ENCODE assay signal across 21 cellular contexts in genomic region chr1:16256478-16256877, GRCh38. TPM values are rescaled to one million over a fixed set of nuclear protein-coding genes. Genes with fewer than 3 reads are reported as not detected.
DNase-seq lines count a peak whose midpoint lies in the region; ATAC-seq and TF ChIP-seq lines count a peak whose summit lies in the region.
"Had no signal": no experiment of that assay in that cellular context is flagged by ENCODE, and none has a peak within 500 bp of the region (broad histone marks: within the 10 kb centered on the region; RNA-seq: fewer than 3 reads in every experiment).

No MANE protein-coding gene starts in this region.

- CTCF ChIA-PET in IMR-90 (lab: Yijun Ruan, JAX) = no interaction called here

- H2AK9ac ChIP-seq in IMR-90 (replicated peaks; ENCODE audit: low read depth, low read length, poor library complexity) = no peak overlapping the region

- ATAC-seq in activated T-cell treated with anti-CD3 and anti-CD28 coated beads, Interleukin-2, amount 50 U/mL, for 72 hours (replicated peaks in 1 of 2) = no peak
- ATAC-seq in IMR-90 (ENCODE audit: low read depth) (no peak), GM18907 (IDR thresholded peaks at IDR 0.05; ENCODE audit: unreplicated experiment) (no peak), GM21367 (IDR thresholded peaks at IDR 0.05; ENCODE audit: unreplicated experiment) (no peak)
- ATAC-seq in stimulated activated effector memory CD8-positive, alpha-beta T cell treated with anti-CD3 and anti-CD28 coated beads, Interleukin-12 subunit alpha, Interleukin-12 subunit beta, amount 100 ng/mL, for 72 hours = no peak

- H3K9me3 ChIP-seq in IMR-90 (ENCODE audit: control insufficient read depth, insufficient read depth, low read length) (no peaks in the 10 kb centered on the region), WERI-Rb-1 (ENCODE audit: severe bottlenecking) (no peaks in the 10 kb centered on the region)
- H3K9me3 ChIP-seq: BLaER1 treated with 17β-estradiol and CSF1 and Interleukin-3, amounts not matched to agents 10 nM and 100 nM; Peyer's patch; SJCRH30 had no signal

- no peak for DNase-seq in activated T-cell treated with anti-CD3 and anti-CD28 coated beads, Interleukin-2, amount 50 U/mL, for 72 hours
- DNase-seq in activated T-cell treated with anti-CD3 and anti-CD28 coated beads, Interleukin-2, amount 50 U/mL, for 24 hours = no peak
- DNase-seq in IMR-90 (peak; percentile 20), coronary artery (ENCODE audit: low spot score) (peak; percentile 16), WERI-Rb-1 (no peak)
- DNase-seq in stimulated activated effector memory CD8-positive, alpha-beta T cell treated with anti-CD3 and anti-CD28 coated beads, Interleukin-12 subunit alpha, Interleukin-12 subunit beta, amount 100 ng/mL, for 72 hours (ENCODE audit: low spot score in 2 of 2) = no peak
- DNase-seq: ACHN; CD8-positive, alpha-beta memory T cell; HFFc6; Kasumi-1; NCI-H1694; NCI-H2081 treated with DMSO at 0.1 percent for 48 hours; NCI-H2171 treated with DMSO at 0.1 percent for 48 hours; NCI-H524 treated with DMSO at 0.1 percent for 48 hours; NCI-H82; Peyer's patch; SJCRH30 had no signal

- peaks cover 0 to 2% of the 10 kb centered on the region in 2 donors for H3K36me3 Mint-ChIP-seq in activated T-cell treated with anti-CD3 and anti-CD28 coated beads, Interleukin-2, amount 50 U/mL, for 72 hours (ENCODE audit: insufficient read depth in 2 of 2)
- peaks cover 48% of the 10 kb centered on the region for H3K36me3 Mint-ChIP-seq in activated T-cell treated with anti-CD3 and anti-CD28 coated beads, Interleukin-2, amount 50 U/mL, for 24 hours (ENCODE audit: low read depth)
- H3K36me3 Mint-ChIP-seq in stimulated activated effector memory CD8-positive, alpha-beta T cell treated with anti-CD3 and anti-CD28 coated beads, Interleukin-12 subunit alpha, Interleukin-12 subunit beta, amount 100 ng/mL, for 72 hours = peaks cover 61% of the 10 kb centered on the region

- POLR2A ChIA-PET in IMR-90 (lab: Charles Lee; ENCODE audit: unreplicated experiment) = no interaction called here

- H3K27me3 ChIP-seq in IMR-90 (ENCODE audit: control insufficient read depth, insufficient read depth, low read length) (no peaks in the 10 kb centered on the region), WERI-Rb-1 (ENCODE audit: insufficient read depth, low read depth, severe bottlenecking) (no peaks in the 10 kb centered on the region)
- H3K27me3 ChIP-seq: BLaER1 treated with 17β-estradiol and CSF1 and Interleukin-3, amounts not matched to agents 10 nM and 100 nM; Peyer's patch; SJCRH30 had no signal

- H3K4me3 Mint-ChIP-seq in activated T-cell treated with anti-CD3 and anti-CD28 coated beads, Interleukin-2, amount 50 U/mL, for 72 hours = no peak overlapping the region
- H3K4me3 Mint-ChIP-seq in activated T-cell treated with anti-CD3 and anti-CD28 coated beads, Interleukin-2, amount 50 U/mL, for 24 hours = no peak overlapping the region
- H3K4me3 Mint-ChIP-seq in stimulated activated effector memory CD8-positive, alpha-beta T cell treated with anti-CD3 and anti-CD28 coated beads, Interleukin-12 subunit alpha, Interleukin-12 subunit beta, amount 100 ng/mL, for 72 hours = no peak overlapping the region
- H3K4me3 Mint-ChIP-seq: CD8-positive, alpha-beta memory T cell; HFFc6 had no signal

- peaks cover 3% of the 10 kb centered on the region; the same call in 1 of the 2 replicates for H4K20me1 ChIP-seq in IMR-90 (ENCODE audit: insufficient read depth, low read length)

- no peak overlapping the region for H3K4me2 ChIP-seq in IMR-90 (ENCODE audit: low read depth, low read length)
- H3K4me2 ChIP-seq: BLaER1 treated with 17β-estradiol and CSF1 and Interleukin-3, amounts not matched to agents 10 nM and 100 nM had no signal

- H3K18ac ChIP-seq in IMR-90 (ENCODE audit: low read depth, low read length) = peak overlapping the region; percentile 31; the same call in 1 of the 2 replicates

- in situ Hi-C loops in IMR-90 (cut with MboI; ENCODE audit: low sequenced_read_pairs) = no loop called here

- peak overlapping the region; percentile 71 for H2BK5ac ChIP-seq in IMR-90 (ENCODE audit: low read depth, low read length, poor library complexity, severe bottlenecking)

- TF ChIP-seq POLR2A in IMR-90 (IDR thresholded peaks at IDR 0.05; ENCODE audit: low read depth, low read length) = no peak

- H3K9ac ChIP-seq in IMR-90 (ENCODE audit: low read depth, low read length) = no peak overlapping the region
- H3K9ac ChIP-seq: BLaER1 treated with 17β-estradiol and CSF1 and Interleukin-3, amounts not matched to agents 10 nM and 100 nM had no signal

- peak overlapping the region; percentile 36 for H3K27ac Mint-ChIP-seq in activated T-cell treated with anti-CD3 and anti-CD28 coated beads, Interleukin-2, amount 50 U/mL, for 72 hours
- H3K27ac Mint-ChIP-seq in activated T-cell treated with anti-CD3 and anti-CD28 coated beads, Interleukin-2, amount 50 U/mL, for 24 hours = no peak overlapping the region
- H3K27ac Mint-ChIP-seq in stimulated activated effector memory CD8-positive, alpha-beta T cell treated with anti-CD3 and anti-CD28 coated beads, Interleukin-12 subunit alpha, Interleukin-12 subunit beta, amount 100 ng/mL, for 72 hours = peak overlapping the region; percentile 75
- H3K27ac Mint-ChIP-seq: HFFc6 had no signal

- no peak overlapping the region for H3K56ac ChIP-seq in IMR-90 (ENCODE audit: extremely low read depth, insufficient read depth, low read length)

- H3K23ac ChIP-seq in IMR-90 (ENCODE audit: low read depth, low read length) = no peak overlapping the region

- BruUV-seq in IMR-90 (replicated peaks; lab: Mats Ljungman, UMichigan) = no TSS peak

- H3K79me1 ChIP-seq in IMR-90 (ENCODE audit: low read depth in 1 of 2, low read length in 2 of 2) = peaks cover 35 to 55% of the 10 kb centered on the region in 2 experiments

- H3K4me3 ChIP-seq in IMR-90 (ENCODE audit: insufficient read depth, low read depth, low read length) (no peak overlapping the region), coronary artery (no peak overlapping the region), WERI-Rb-1 (ENCODE audit: low read depth, low read length) (no peak overlapping the region)
- H3K4me3 ChIP-seq: BLaER1 treated with 17β-estradiol and CSF1 and Interleukin-3, amounts not matched to agents 10 nM and 100 nM; Peyer's patch; SJCRH30 had no signal

- H3K4ac ChIP-seq in IMR-90 (ENCODE audit: low read depth, low read length) = peak overlapping the region; percentile 34

- WGBS in IMR-90 (ENCODE audit: extremely low coverage in 2 of 2, insufficient read length in 1 of 2), 2 experiments = no CpG with 5 or more reads among the region's 4 CpGs

- H3K36me3 ChIP-seq in IMR-90 (ENCODE audit: control insufficient read depth, insufficient read depth, low read length) (peaks cover 17% of the 10 kb centered on the region), WERI-Rb-1 (peaks cover 38% of the 10 kb centered on the region)

- peak overlapping the region; percentile 22 for H3K14ac ChIP-seq in IMR-90 (replicated peaks; ENCODE audit: low read depth, low read length)

- peak overlapping the region; percentile 22; the same call in 1 of the 2 replicates for H4K5ac ChIP-seq in IMR-90 (ENCODE audit: low read depth, low read length)

- 0 out of 4 replicates have a peak overlapping the region, but pooled peaks of 1 of the 2 experiments have one; percentile 3 for H4K8ac ChIP-seq in IMR-90 (ENCODE audit: low read depth in 2 of 2, low read length in 2 of 2)

- peaks cover 15% of the 10 kb centered on the region for H3K4me1 ChIP-seq in IMR-90 (ENCODE audit: control insufficient read depth, insufficient read depth, low read length)
- H3K4me1 ChIP-seq: Peyer's patch had no signal

- TF ChIP-seq CTCF in IMR-90 (conservative IDR thresholded peaks at IDR 0.05; ENCODE audit: low read depth, low read length) = no peak
- TF ChIP-seq CTCF in coronary artery (IDR thresholded peaks at IDR 0.05) = no peak
- no peak for TF ChIP-seq CTCF in WERI-Rb-1 (IDR thresholded peaks at IDR 0.05; ENCODE audit: low read depth, low read length)

- peak overlapping the region; percentile 30; the same call in 1 of the 2 replicates for H4K91ac ChIP-seq in IMR-90 (ENCODE audit: insufficient read depth, low read depth, low read length)

- H2BK120ac ChIP-seq in IMR-90 (ENCODE audit: low read depth, low read length) = peak overlapping the region; percentile 50; the same call in 1 of the 2 replicates

- H3K9me3 Mint-ChIP-seq in activated T-cell treated with anti-CD3 and anti-CD28 coated beads, Interleukin-2, amount 50 U/mL, for 72 hours = no peaks in the 10 kb centered on the region
- H3K9me3 Mint-ChIP-seq in activated T-cell treated with anti-CD3 and anti-CD28 coated beads, Interleukin-2, amount 50 U/mL, for 24 hours = no peaks in the 10 kb centered on the region
- H3K9me3 Mint-ChIP-seq in stimulated activated effector memory CD8-positive, alpha-beta T cell treated with anti-CD3 and anti-CD28 coated beads, Interleukin-12 subunit alpha, Interleukin-12 subunit beta, amount 100 ng/mL, for 72 hours = no peaks in the 10 kb centered on the region
- H3K9me3 Mint-ChIP-seq: CD8-positive, alpha-beta memory T cell; HFFc6 had no signal

- peak overlapping the region; percentile 10; the same call in 1 of the 2 replicates for H3K27ac ChIP-seq in IMR-90 (ENCODE audit: insufficient read depth, low read length)
- no peak overlapping the region for H3K27ac ChIP-seq in coronary artery
- H3K27ac ChIP-seq in WERI-Rb-1 = no peak overlapping the region
- H3K27ac ChIP-seq: 22Rv1; BLaER1 treated with 17β-estradiol and CSF1 and Interleukin-3, amounts not matched to agents 10 nM and 100 nM; Peyer's patch; SJCRH30 had no signal

- intact Hi-C loops in IMR-90 (cut with micrococcal nuclease) = no loop called here

- peak overlapping the region; percentile 51; the same call in 1 of the 3 replicates for H2BK15ac ChIP-seq in IMR-90 (ENCODE audit: low read depth, low read length)

- peaks cover 13% of the 10 kb centered on the region; the same call in 1 of the 2 replicates for H3K9me1 ChIP-seq in IMR-90 (ENCODE audit: insufficient read depth, low read length)

- H2AK5ac ChIP-seq in IMR-90 (ENCODE audit: low read depth, low read length) = no peak overlapping the region; the same call in 1 of the 2 replicates

- H3K27me3 Mint-ChIP-seq in activated T-cell treated with anti-CD3 and anti-CD28 coated beads, Interleukin-2, amount 50 U/mL, for 72 hours (ENCODE audit: low read depth) = no peaks in the 10 kb centered on the region
- no peaks in the 10 kb centered on the region for H3K27me3 Mint-ChIP-seq in activated T-cell treated with anti-CD3 and anti-CD28 coated beads, Interleukin-2, amount 50 U/mL, for 24 hours
- H3K27me3 Mint-ChIP-seq: CD8-positive, alpha-beta memory T cell had no signal

- H3K4me1 Mint-ChIP-seq in activated T-cell treated with anti-CD3 and anti-CD28 coated beads, Interleukin-2, amount 50 U/mL, for 72 hours (ENCODE audit: low read depth) = no peaks in the 10 kb centered on the region
- H3K4me1 Mint-ChIP-seq in activated T-cell treated with anti-CD3 and anti-CD28 coated beads, Interleukin-2, amount 50 U/mL, for 24 hours (ENCODE audit: low read depth) = peaks cover 2% of the 10 kb centered on the region
- no peaks in the 10 kb centered on the region for H3K4me1 Mint-ChIP-seq in stimulated activated effector memory CD8-positive, alpha-beta T cell treated with anti-CD3 and anti-CD28 coated beads, Interleukin-12 subunit alpha, Interleukin-12 subunit beta, amount 100 ng/mL, for 72 hours

- dilution Hi-C loops in IMR-90 (cut with HindIII; ENCODE audit: low sequenced_read_pairs, unreplicated experiment) = no loop called here

- H2BK20ac ChIP-seq in IMR-90 (ENCODE audit: low read depth, low read length) = no peak overlapping the region

- no peak overlapping the region for H2AFZ ChIP-seq in IMR-90 (replicated peaks; ENCODE audit: low read length, poor library complexity)

- TF ChIP-seq RAD21 in IMR-90 (IDR thresholded peaks at IDR 0.05; ENCODE audit: low read length) = no peak

RNA-seq across cellular contexts. Expression of gene CPLANE2, which starts 19.5 kb away (rescaled TPM):
- total RNA-seq in activated T-cell treated with anti-CD3 and anti-CD28 coated beads, Interleukin-2, amount 50 U/mL, for 72 hours = 1 to 10 TPM; 3.0 to 7.8 TPM
- total RNA-seq in IMR-90 (2012; rRNA removed) = 3.2 and 3.3 TPM in 2 replicates
- polyA plus RNA-seq in IMR-90 (2012; rRNA removed) = 5.8 and 7.5 TPM in 2 replicates
- 3.2 and 10.3 TPM in 2 replicates for polyA plus RNA-seq in IMR-90 (2012; cell fraction: cytosol; rRNA removed)
- 3.8 and 21.9 TPM in 2 replicates for polyA plus RNA-seq in IMR-90 (2012; cell fraction: nucleus; rRNA removed; ENCODE audit: low replicate concordance)

RNA-seq across cellular contexts. Expression of gene ARHGEF19, which starts 44.0 kb away (rescaled TPM):
- 1 to 10 TPM; 7.0 to 9.9 TPM for total RNA-seq in activated T-cell treated with anti-CD3 and anti-CD28 coated beads, Interleukin-2, amount 50 U/mL, for 72 hours
- 3.3 and 4.5 TPM in 2 replicates for total RNA-seq in IMR-90 (2012; rRNA removed)
- polyA plus RNA-seq in IMR-90 (2012; rRNA removed) = 16.8 and 17.2 TPM in 2 replicates
- polyA plus RNA-seq in IMR-90 (2012; cell fraction: cytosol; rRNA removed) = 13.6 and 18.3 TPM in 2 replicates
- 34.8 and 65.2 TPM in 2 replicates for polyA plus RNA-seq in IMR-90 (2012; cell fraction: nucleus; rRNA removed; ENCODE audit: low replicate concordance)

Comparison
In these comparisons a context has a peak if more than half of its experiments do, and no peak if none do; other contexts are left out.
1. DNase-seq: peak in IMR-90 (single experiment) and coronary artery (single experiment); none in activated T-cell treated with anti-CD3 and anti-CD28 coated beads, Interleukin-2, amount 50 U/mL, for 72 hours (0 of 2), activated T-cell treated with anti-CD3 and anti-CD28 coated beads, Interleukin-2, amount 50 U/mL, for 24 hours (single experiment), stimulated activated effector memory CD8-positive, alpha-beta T cell treated with anti-CD3 and anti-CD28 coated beads, Interleukin-12 subunit alpha, Interleukin-12 subunit beta, amount 100 ng/mL, for 72 hours (0 of 2) and WERI-Rb-1 (single experiment).